6 cellular contexts compared by ENCODE assay signal in genomic region chr5:160873560-160874200, GRCh38. TPM values are rescaled to one million over a fixed set of nuclear protein-coding genes. Genes with fewer than 3 reads are reported as not detected.
"Had no signal": no experiment of that assay in that cellular context is flagged by ENCODE, and none has a peak within 500 bp of the region (broad histone marks: within the 10 kb centered on the region; RNA-seq: fewer than 3 reads in every experiment).

No MANE protein-coding gene starts in this region.

RNA-seq across cellular contexts. Expression of gene ATP10B, which starts 21.7 kb away (rescaled TPM):
- total RNA-seq: activated CD4-positive, alpha-beta memory T cell treated with anti-CD3 and anti-CD28 coated beads, Interleukin-2, amount 10 ng/mL, durations not matched to agents 7 days and 5 days; activated CD8-positive, alpha-beta memory T cell treated with anti-CD3 and anti-CD28 coated beads, Interleukin-2, amount 10 ng/mL, durations not matched to agents 7 days and 5 days; chondrocyte; dermis blood vessel endothelial cell; naive thymus-derived CD8-positive, alpha-beta T cell had no signal
- polyA plus RNA-seq: cardiac muscle cell; naive thymus-derived CD8-positive, alpha-beta T cell had no signal
